In genomic region chr12:92973614-92974013, GRCh38 we compare ENCODE assay signal across 1 cellular context.
TF ChIP-seq lines count a peak whose summit lies in the region.

No MANE protein-coding gene starts in this region.

TF ChIP-seq in HepG2, 621 proteins besides CTCF, POLR2A, EP300 and RAD21 (continued from another document and continues in another):
- TF ChIP-seq ARID5B (CRISPR knock-in tag; IDR thresholded peaks at IDR 0.05): peak; percentile 59
- TF ChIP-seq TBX2 (CRISPR knock-in tag; IDR thresholded peaks at IDR 0.05; ENCODE audit: borderline replicate concordance): peak; percentile 25; the same call in 1 of the 2 replicates
- no peak for TF ChIP-seq SOX13 (IDR thresholded peaks at IDR 0.05)
- TF ChIP-seq SOX13 (CRISPR knock-in tag; conservative IDR thresholded peaks at IDR 0.05 in 1 of 2, IDR thresholded peaks at IDR 0.05 in 1 of 2): peak in 1 of 2 experiments; percentile 41; a peak in 1 of 4 replicates
- no peak for TF ChIP-seq ZNF354B (CRISPR knock-in tag; IDR thresholded peaks at IDR 0.05)
- TF ChIP-seq ZNF772 (CRISPR knock-in tag; IDR thresholded peaks at IDR 0.05): no peak
- TF ChIP-seq RELA (CRISPR knock-in tag; IDR thresholded peaks at IDR 0.05): no peak
- TF ChIP-seq GATAD1 (CRISPR knock-in tag; IDR thresholded peaks at IDR 0.05): no peak
- TF ChIP-seq EHMT2 (IDR thresholded peaks at IDR 0.05; ENCODE audit: borderline replicate concordance, low read depth, low read length): no peak
- TF ChIP-seq NFE2 (CRISPR knock-in tag; IDR thresholded peaks at IDR 0.05): no peak
- no peak; the same call in 1 of the 2 replicates for TF ChIP-seq NCOA2 (CRISPR knock-in tag; IDR thresholded peaks at IDR 0.05)
- TF ChIP-seq ZNF646 (CRISPR knock-in tag; IDR thresholded peaks at IDR 0.05): no peak
- no peak for TF ChIP-seq IRF1 (CRISPR knock-in tag; IDR thresholded peaks at IDR 0.05; ENCODE audit: low read depth)
- peak; percentile 41; the same call in 1 of the 2 replicates for TF ChIP-seq IRF2 (CRISPR knock-in tag; IDR thresholded peaks at IDR 0.05)
- no peak for TF ChIP-seq ZNF496 (CRISPR knock-in tag; IDR thresholded peaks at IDR 0.05; ENCODE audit: insufficient replicate concordance)
- no peak for TF ChIP-seq CENPT (CRISPR knock-in tag; IDR thresholded peaks at IDR 0.05; ENCODE audit: low read depth)
- no peak for TF ChIP-seq ARID3A (IDR thresholded peaks at IDR 0.05; ENCODE audit: low read depth, low read length)
- TF ChIP-seq MIER3 (CRISPR knock-in tag; IDR thresholded peaks at IDR 0.05; ENCODE audit: borderline replicate concordance): 0 out of 2 replicates have a peak, but pooled peaks have one; percentile 27
- TF ChIP-seq AGO1 (IDR thresholded peaks at IDR 0.05; ENCODE audit: low read depth, low read length, poor library complexity, severe bottlenecking): no peak
- no peak for TF ChIP-seq MED13 (CRISPR knock-in tag; IDR thresholded peaks at IDR 0.05)
- TF ChIP-seq SKIL (CRISPR knock-in tag; IDR thresholded peaks at IDR 0.05; ENCODE audit: borderline replicate concordance): no peak
- TF ChIP-seq PCBP1 (IDR thresholded peaks at IDR 0.05; ENCODE audit: borderline replicate concordance, low read depth, low read length): no peak
- 0 out of 2 replicates have a peak, but pooled peaks have one; percentile 29 for TF ChIP-seq THAP11 (CRISPR knock-in tag; IDR thresholded peaks at IDR 0.05)
- no peak for TF ChIP-seq SYNCRIP (IDR thresholded peaks at IDR 0.05; ENCODE audit: insufficient read depth, low read depth, low read length)
- TF ChIP-seq ZNF432 (CRISPR knock-in tag; IDR thresholded peaks at IDR 0.05; ENCODE audit: borderline replicate concordance): no peak
- TF ChIP-seq RNF2 (conservative IDR thresholded peaks at IDR 0.05; ENCODE audit: low read depth): no peak
- TF ChIP-seq ZNF704 (CRISPR knock-in tag; IDR thresholded peaks at IDR 0.05; ENCODE audit: borderline replicate concordance): no peak
- TF ChIP-seq ARNT2 (CRISPR knock-in tag; IDR thresholded peaks at IDR 0.05; ENCODE audit: low read depth): no peak
- no peak for TF ChIP-seq MEIS1 (CRISPR knock-in tag; IDR thresholded peaks at IDR 0.05; ENCODE audit: borderline replicate concordance)
- no peak for TF ChIP-seq ZNF691 (CRISPR knock-in tag; IDR thresholded peaks at IDR 0.05; ENCODE audit: borderline replicate concordance, low read depth)
- TF ChIP-seq SNRNP70 (IDR thresholded peaks at IDR 0.05; ENCODE audit: low read depth, low read length): no peak
- no peak for TF ChIP-seq ZSCAN25 (CRISPR knock-in tag; IDR thresholded peaks at IDR 0.05)
- TF ChIP-seq ZNF335 (CRISPR knock-in tag; IDR thresholded peaks at IDR 0.05): no peak
- TF ChIP-seq PHB2 (IDR thresholded peaks at IDR 0.05; ENCODE audit: partially characterized antibody): no peak
- TF ChIP-seq BHLHE40 (IDR thresholded peaks at IDR 0.05; ENCODE audit: low read length): no peak
- TF ChIP-seq ZNF781 (CRISPR knock-in tag; IDR thresholded peaks at IDR 0.05; ENCODE audit: borderline replicate concordance, not compliant biosample characterization): no peak
- TF ChIP-seq HCFC1 (IDR thresholded peaks at IDR 0.05; ENCODE audit: low read depth, low read length): no peak
- TF ChIP-seq ATF2 (CRISPR knock-in tag; IDR thresholded peaks at IDR 0.05): peak; percentile 58
- no peak for TF ChIP-seq THAP8 (CRISPR knock-in tag; IDR thresholded peaks at IDR 0.05; ENCODE audit: borderline replicate concordance)
- no peak for TF ChIP-seq ZNF441 (CRISPR knock-in tag; IDR thresholded peaks at IDR 0.05; ENCODE audit: borderline replicate concordance)
- TF ChIP-seq MAFF (IDR thresholded peaks at IDR 0.05; ENCODE audit: low read depth, low read length): no peak
- TF ChIP-seq NPAS2 (CRISPR knock-in tag; IDR thresholded peaks at IDR 0.05; ENCODE audit: borderline replicate concordance): no peak
